ENCODE assay signal across 18 cellular contexts in genomic region chr9:94687451-94687850, GRCh38. TPM values are rescaled to one million over a fixed set of nuclear protein-coding genes. Genes with fewer than 3 reads are reported as not detected.
DNase-seq lines count a peak whose midpoint lies in the region; ATAC-seq lines count a peak whose summit lies in the region.
"Had no signal": no experiment of that assay in that cellular context is flagged by ENCODE, and none has a peak within 500 bp of the region (broad histone marks: within the 10 kb centered on the region; RNA-seq: fewer than 3 reads in every experiment).

No MANE protein-coding gene starts in this region.

- H3K27me3 Mint-ChIP-seq in activated T-helper 1 cell treated with anti-CD3 and anti-CD28 coated beads, Interleukin-12 subunit alpha, Interleukin-12 subunit beta, Interleukin-2, Interleukin-4 antibody, amounts not matched to agents 30 ng/mL and 10 ng/mL and 1 ng/mL, durations not matched to agents 14 hours and 24 hours and 36 hours (ENCODE audit: insufficient read depth), result peaks cover 19% of the 10 kb centered on the region

- ATAC-seq in left lobe of liver (no peak), HG03097 (IDR thresholded peaks at IDR 0.05; ENCODE audit: low FRiP score, unreplicated experiment) (no peak)
- ATAC-seq: A549, SK-N-SH treated with all-trans-retinoic acid at 6 μM for 48 hours had no signal

- H3K4me3 Mint-ChIP-seq in activated T-helper 1 cell treated with anti-CD3 and anti-CD28 coated beads, Interleukin-12 subunit alpha, Interleukin-12 subunit beta, Interleukin-2, Interleukin-4 antibody, amounts not matched to agents 30 ng/mL and 10 ng/mL and 1 ng/mL, durations not matched to agents 14 hours and 24 hours and 36 hours, result no peak overlapping the region
- H3K4me3 Mint-ChIP-seq: HFFc6 had no signal

- H3K4me1 Mint-ChIP-seq in activated T-helper 1 cell treated with anti-CD3 and anti-CD28 coated beads, Interleukin-12 subunit alpha, Interleukin-12 subunit beta, Interleukin-2, Interleukin-4 antibody, amounts not matched to agents 30 ng/mL and 10 ng/mL and 1 ng/mL, durations not matched to agents 14 hours and 24 hours and 36 hours (ENCODE audit: low read depth), result no peaks in the 10 kb centered on the region

- H3K9me3 Mint-ChIP-seq in activated T-helper 1 cell treated with anti-CD3 and anti-CD28 coated beads, Interleukin-12 subunit alpha, Interleukin-12 subunit beta, Interleukin-2, Interleukin-4 antibody, amounts not matched to agents 30 ng/mL and 10 ng/mL and 1 ng/mL, durations not matched to agents 14 hours and 24 hours and 36 hours, result no peaks in the 10 kb centered on the region
- H3K9me3 Mint-ChIP-seq: HFFc6 had no signal

- intact Hi-C loops in activated T-helper 1 cell treated with anti-CD3 and anti-CD28 coated beads, Interleukin-12 subunit alpha, Interleukin-12 subunit beta, Interleukin-2, Interleukin-4 antibody, amounts not matched to agents 30 ng/mL and 10 ng/mL and 1 ng/mL, durations not matched to agents 14 hours and 24 hours and 36 hours (cut with micrococcal nuclease), result loop anchor here (10.0 kb wide), 2 partner anchors 97 to 1527 kb away; no protein-coding TSS in a partner anchor

- no peaks in the 10 kb centered on the region for H3K36me3 Mint-ChIP-seq in activated T-helper 1 cell treated with anti-CD3 and anti-CD28 coated beads, Interleukin-12 subunit alpha, Interleukin-12 subunit beta, Interleukin-2, Interleukin-4 antibody, amounts not matched to agents 30 ng/mL and 10 ng/mL and 1 ng/mL, durations not matched to agents 14 hours and 24 hours and 36 hours (ENCODE audit: low read depth)

- H3K27ac Mint-ChIP-seq in activated T-helper 1 cell treated with anti-CD3 and anti-CD28 coated beads, Interleukin-12 subunit alpha, Interleukin-12 subunit beta, Interleukin-2, Interleukin-4 antibody, amounts not matched to agents 30 ng/mL and 10 ng/mL and 1 ng/mL, durations not matched to agents 14 hours and 24 hours and 36 hours, result no peak overlapping the region
- H3K27ac Mint-ChIP-seq: HFFc6 had no signal

- DNase-seq in NCI-H187 treated with DMSO at 0.1 percent for 48 hours (lab: John Stamatoyannopoulos, UW) (peak; percentile 3), NCI-H187 (lab: John Stamatoyannopoulos, UW) (no peak), COR-L47 (lab: John Stamatoyannopoulos, UW) (peak; percentile 17), NCI-H2029 treated with DMSO at 0.1 percent for 48 hours (lab: John Stamatoyannopoulos, UW) (peak; percentile 36), left lobe of liver (ENCODE audit: low spot score) (peak; percentile 44)
- no peak for DNase-seq in activated T-helper 1 cell treated with anti-CD3 and anti-CD28 coated beads, Interleukin-12 subunit alpha, Interleukin-12 subunit beta, Interleukin-2, Interleukin-4 antibody, amounts not matched to agents 30 ng/mL and 10 ng/mL and 1 ng/mL, durations not matched to agents 14 hours and 24 hours and 36 hours (ENCODE audit: low spot score)
- DNase-seq: C1 segment of cervical spinal cord, DMS153, HFFc6, Karpas-422, MG63, NCI-H2081, NCI-H524 treated with DMSO at 0.1 percent for 48 hours, SHP77 treated with DMSO at 0.1 percent for 48 hours, T-helper 1 cell had no signal

RNA-seq across cellular contexts. Expression of gene AOPEP, which starts 39.0 kb away (rescaled TPM):
- 75.5 TPM for total RNA-seq in left lobe of liver
- total RNA-seq in activated T-helper 1 cell treated with anti-CD3 and anti-CD28 coated beads, Interleukin-12 subunit alpha, Interleukin-12 subunit beta, Interleukin-2, Interleukin-4 antibody, amounts not matched to agents 30 ng/mL and 10 ng/mL and 1 ng/mL, durations not matched to agents 14 hours and 24 hours and 36 hours, result 20.5 and 22.5 TPM in 2 replicates

RNA-seq across cellular contexts. Expression of gene FBP1, which starts 48.1 kb away (rescaled TPM):
- 476 TPM for total RNA-seq in left lobe of liver
- total RNA-seq in activated T-helper 1 cell treated with anti-CD3 and anti-CD28 coated beads, Interleukin-12 subunit alpha, Interleukin-12 subunit beta, Interleukin-2, Interleukin-4 antibody, amounts not matched to agents 30 ng/mL and 10 ng/mL and 1 ng/mL, durations not matched to agents 14 hours and 24 hours and 36 hours, result 0.39 TPM in 1 of 2 replicates, not detected in the other
- total RNA-seq: HFFc6 had no signal

Comparison
In these comparisons a context has a peak if more than half of its experiments do, and no peak if none do; other contexts are left out.
1. DNase-seq: peak in NCI-H187 treated with DMSO at 0.1 percent for 48 hours (single experiment), COR-L47 (single experiment), NCI-H2029 treated with DMSO at 0.1 percent for 48 hours (single experiment) and left lobe of liver (single experiment); none in NCI-H187 (0 of 2) and activated T-helper 1 cell treated with anti-CD3 and anti-CD28 coated beads, Interleukin-12 subunit alpha, Interleukin-12 subunit beta, Interleukin-2, Interleukin-4 antibody, amounts not matched to agents 30 ng/mL and 10 ng/mL and 1 ng/mL, durations not matched to agents 14 hours and 24 hours and 36 hours (single experiment).
2. RNA of gene FBP1, which starts 48.1 kb away (total RNA-seq): 476 TPM in left lobe of liver (single experiment); 0.39 TPM in activated T-helper 1 cell treated with anti-CD3 and anti-CD28 coated beads, Interleukin-12 subunit alpha, Interleukin-12 subunit beta, Interleukin-2, Interleukin-4 antibody, amounts not matched to agents 30 ng/mL and 10 ng/mL and 1 ng/mL, durations not matched to agents 14 hours and 24 hours and 36 hours; every median in the first group is over 100 times any median in the second.